Comparison of ENCODE assay signal across 1 cellular context in the genomic region with DNA sequence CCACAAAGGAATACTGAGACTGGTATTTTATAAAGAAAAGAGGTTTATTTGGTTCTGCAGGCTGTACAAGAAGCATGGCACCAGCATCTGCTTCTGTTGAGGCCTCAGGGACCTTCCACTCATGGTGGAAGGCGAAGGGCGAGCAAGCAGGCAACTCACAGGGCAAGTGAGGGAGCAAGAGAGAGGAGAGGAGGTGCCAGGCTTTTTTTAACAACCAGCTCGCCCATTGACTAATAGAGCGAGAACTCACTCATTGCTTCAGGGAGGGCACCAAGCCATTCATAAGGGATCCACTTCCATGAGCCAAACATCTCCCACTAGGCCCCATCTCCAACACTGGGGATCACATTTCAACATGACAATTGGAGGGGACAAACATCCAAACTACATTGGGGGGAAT.
TF ChIP-seq lines count a peak whose summit lies in the region.

No MANE protein-coding gene starts in this region.

TF ChIP-seq in H1, 55 proteins besides CTCF, POLR2A, EP300 and RAD21:
- TF ChIP-seq SUZ12 (IDR thresholded peaks at IDR 0.05; ENCODE audit: low read length) (no peak), ASH2L (IDR thresholded peaks at IDR 0.05; ENCODE audit: low read length) (no peak), NRF1 (IDR thresholded peaks at IDR 0.05; ENCODE audit: low read depth, low read length) (no peak), MAFK (IDR thresholded peaks at IDR 0.05; ENCODE audit: low read depth, low read length) (no peak), SAP30 (IDR thresholded peaks at IDR 0.05; ENCODE audit: insufficient read depth, insufficient replicate concordance, low read length) (no peak), HDAC6 (IDR thresholded peaks at IDR 0.05; ENCODE audit: low read depth, low read length) (no peak), KDM4A (IDR thresholded peaks at IDR 0.05; ENCODE audit: low read depth, low read length, severe bottlenecking) (no peak), TEAD4 (IDR thresholded peaks at IDR 0.05; ENCODE audit: low read depth, low read length) (no peak), JUND (IDR thresholded peaks at IDR 0.05; ENCODE audit: low read length) (no peak), GTF2F1 (IDR thresholded peaks at IDR 0.05; ENCODE audit: borderline replicate concordance, low read depth, low read length) (no peak), CTBP2 (IDR thresholded peaks at IDR 0.05; ENCODE audit: borderline replicate concordance, insufficient read depth, insufficient read length, low read length) (no peak), FOSL1 (IDR thresholded peaks at IDR 0.05; ENCODE audit: insufficient read depth, low read depth, low read length) (no peak), SIN3A (conservative IDR thresholded peaks at IDR 0.05 in 1 of 2, IDR thresholded peaks at IDR 0.05 in 1 of 2; ENCODE audit: low read depth in 1 of 2, low read length in 2 of 2) (no peak), CHD2 (IDR thresholded peaks at IDR 0.05; ENCODE audit: low read length) (no peak), GABPA (IDR thresholded peaks at IDR 0.05; ENCODE audit: borderline replicate concordance, insufficient read depth, low read length) (no peak), RXRA (IDR thresholded peaks at IDR 0.05; ENCODE audit: insufficient read depth, low read depth, low read length) (no peak), SP2 (IDR thresholded peaks at IDR 0.05; ENCODE audit: low read length) (no peak)
- TF ChIP-seq, protein P1, sequence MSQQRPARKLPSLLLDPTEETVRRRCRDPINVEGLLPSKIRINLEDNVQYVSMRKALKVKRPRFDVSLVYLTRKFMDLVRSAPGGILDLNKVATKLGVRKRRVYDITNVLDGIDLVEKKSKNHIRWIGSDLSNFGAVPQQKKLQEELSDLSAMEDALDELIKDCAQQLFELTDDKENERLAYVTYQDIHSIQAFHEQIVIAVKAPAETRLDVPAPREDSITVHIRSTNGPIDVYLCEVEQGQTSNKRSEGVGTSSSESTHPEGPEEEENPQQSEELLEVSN (IDR thresholded peaks at IDR 0.05) = no peak
- TF ChIP-seq, protein P2, sequence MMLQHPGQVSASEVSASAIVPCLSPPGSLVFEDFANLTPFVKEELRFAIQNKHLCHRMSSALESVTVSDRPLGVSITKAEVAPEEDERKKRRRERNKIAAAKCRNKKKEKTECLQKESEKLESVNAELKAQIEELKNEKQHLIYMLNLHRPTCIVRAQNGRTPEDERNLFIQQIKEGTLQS (IDR thresholded peaks at IDR 0.05; ENCODE audit: insufficient read depth, low read depth, low read length) = no peak
- TF ChIP-seq, protein P3, sequence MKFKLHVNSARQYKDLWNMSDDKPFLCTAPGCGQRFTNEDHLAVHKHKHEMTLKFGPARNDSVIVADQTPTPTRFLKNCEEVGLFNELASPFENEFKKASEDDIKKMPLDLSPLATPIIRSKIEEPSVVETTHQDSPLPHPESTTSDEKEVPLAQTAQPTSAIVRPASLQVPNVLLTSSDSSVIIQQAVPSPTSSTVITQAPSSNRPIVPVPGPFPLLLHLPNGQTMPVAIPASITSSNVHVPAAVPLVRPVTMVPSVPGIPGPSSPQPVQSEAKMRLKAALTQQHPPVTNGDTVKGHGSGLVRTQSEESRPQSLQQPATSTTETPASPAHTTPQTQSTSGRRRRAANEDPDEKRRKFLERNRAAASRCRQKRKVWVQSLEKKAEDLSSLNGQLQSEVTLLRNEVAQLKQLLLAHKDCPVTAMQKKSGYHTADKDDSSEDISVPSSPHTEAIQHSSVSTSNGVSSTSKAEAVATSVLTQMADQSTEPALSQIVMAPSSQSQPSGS (IDR thresholded peaks at IDR 0.05; ENCODE audit: low read length) = no peak
